8 cellular contexts compared by ENCODE assay signal in genomic region chr5:151038801-151039238, GRCh38. TPM values are rescaled to one million over a fixed set of nuclear protein-coding genes. Genes with fewer than 3 reads are reported as not detected.
DNase-seq lines count a peak whose midpoint lies in the region; ATAC-seq, FAIRE-seq and TF ChIP-seq lines count a peak whose summit lies in the region.

No MANE protein-coding gene starts in this region.

- H3K4me1 ChIP-seq in muscle layer of colon (ENCODE audit: insufficient read depth, low read length) (peaks cover 21% of the 10 kb centered on the region), testis (peaks cover 29% of the 10 kb centered on the region)
- H3K4me1 ChIP-seq in CD4-positive, alpha-beta memory T cell (ENCODE audit: insufficient read depth, low read length), result no peaks in the 10 kb centered on the region

- ATAC-seq in HG02623 (IDR thresholded peaks at IDR 0.05; ENCODE audit: unreplicated experiment), result no peak

- H3K9me3 Mint-ChIP-seq in CD4-positive, alpha-beta memory T cell, result no peaks in the 10 kb centered on the region

- no peaks in the 10 kb centered on the region for H3K27me3 ChIP-seq in bronchial epithelial cell (ENCODE audit: control insufficient read depth, insufficient read depth, low read length)
- no peaks in the 10 kb centered on the region for H3K27me3 ChIP-seq in muscle layer of colon (ENCODE audit: control insufficient read depth in 1 of 2, insufficient read depth in 2 of 2, low read length in 2 of 2)
- H3K27me3 ChIP-seq in testis, result no peaks in the 10 kb centered on the region
- H3K27me3 ChIP-seq in CD4-positive, alpha-beta memory T cell (ENCODE audit: insufficient read depth, low read length), result no peaks in the 10 kb centered on the region

- POLR2A ChIA-PET in CD4-positive, alpha-beta memory T cell (lab: Charles Lee; ENCODE audit: partially characterized antibody), result no interaction called here

- H3K4me1 Mint-ChIP-seq in CD4-positive, alpha-beta memory T cell, result no peaks in the 10 kb centered on the region

- intact Hi-C loops in testis (cut with DNase I; ENCODE audit: low total_unique reads), result no loop called here
- intact Hi-C loops in CD4-positive, alpha-beta memory T cell (cut with micrococcal nuclease), result no loop called here
- intact Hi-C loops in lower leg skin (cut with DNase I; ENCODE audit: low total_unique reads), result no loop called here

- WGBS in testis, 2 donors, result 70 to 79% methylated on average over 6 to 7 of the region's 7 CpGs
- 81 to 90% methylated on average over 6 to 7 of the region's 7 CpGs for WGBS in lower leg skin, 2 donors

- H3K36me3 ChIP-seq in bronchial epithelial cell (ENCODE audit: control insufficient read depth, insufficient read depth, low read length) (peaks cover 34% of the 10 kb centered on the region), muscle layer of colon (ENCODE audit: insufficient read depth, low read length) (peaks cover 82% of the 10 kb centered on the region), testis (ENCODE audit: low read depth, missing control alignments) (no peaks in the 10 kb centered on the region)
- H3K36me3 ChIP-seq in CD4-positive, alpha-beta memory T cell (ENCODE audit: insufficient read depth, low read length), result peaks cover 95% of the 10 kb centered on the region

- no peak for FAIRE-seq in bronchial epithelial cell (lab: Jason Lieb, UNC)

- no peaks in the 10 kb centered on the region for H3K27me3 Mint-ChIP-seq in CD4-positive, alpha-beta memory T cell

- CTCF ChIA-PET in CD4-positive, alpha-beta memory T cell (lab: Charles Lee; ENCODE audit: partially characterized antibody), result interaction anchor here (0.9 to 2.5 kb wide), 3 partner anchors 9 to 196 kb away, joined by 3 to 9 read pairs (median 4); no protein-coding TSS in a partner anchor

- TF ChIP-seq POLR2A in testis (IDR thresholded peaks at IDR 0.05), result no peak
- no peak for TF ChIP-seq POLR2A in lower leg skin (IDR thresholded peaks at IDR 0.05)

- no peak for TF ChIP-seq CTCF in bronchial epithelial cell (IDR thresholded peaks at IDR 0.05; ENCODE audit: insufficient read depth, low read length, severe bottlenecking)
- no peak for TF ChIP-seq CTCF in testis (IDR thresholded peaks at IDR 0.05)
- no peak for TF ChIP-seq CTCF in lower leg skin (IDR thresholded peaks at IDR 0.05)

- peak overlapping the region in 1 of 7 donors; percentile 81 for H3K27ac Mint-ChIP-seq in CD4-positive, alpha-beta memory T cell

- H3K9ac ChIP-seq in muscle layer of colon (ENCODE audit: low read length), result no peak overlapping the region

- H3K9me3 ChIP-seq in muscle layer of colon (ENCODE audit: low read length) (no peaks in the 10 kb centered on the region), testis (no peaks in the 10 kb centered on the region)
- H3K9me3 ChIP-seq in CD4-positive, alpha-beta memory T cell (ENCODE audit: control insufficient read depth in 1 of 2, low read length in 2 of 2), result no peaks in the 10 kb centered on the region

- DNase-seq in activated CD4-positive, alpha-beta T cell treated with anti-CD3 and anti-CD28 coated beads, Interleukin-2, amount 50 U/mL, for 48 hours, result peak; percentile 40 to 53
- no peak for DNase-seq in activated CD4-positive, alpha-beta T cell treated with anti-CD3 and anti-CD28 coated beads, Interleukin-2, amount 50 U/mL, for 1 hour
- DNase-seq in bronchial epithelial cell (ENCODE audit: low read depth), result peak; percentile 85
- DNase-seq in testis, result no peak
- no peak for DNase-seq in CD4-positive, alpha-beta memory T cell
- DNase-seq in lower leg skin (ENCODE audit: low spot score in 2 of 2), result no peak

- H3K4me3 Mint-ChIP-seq in CD4-positive, alpha-beta memory T cell, result no peak overlapping the region

- H3K27ac ChIP-seq in muscle layer of colon (ENCODE audit: low read depth, low read length) (peak overlapping the region; percentile 16), testis (peak overlapping the region; percentile 56 to 71)
- no peak overlapping the region for H3K27ac ChIP-seq in CD4-positive, alpha-beta memory T cell (ENCODE audit: low read depth, low read length)

- H3K4me3 ChIP-seq in bronchial epithelial cell (ENCODE audit: low read depth, low read length) (no peak overlapping the region), muscle layer of colon (ENCODE audit: low read depth in 1 of 2, low read length in 2 of 2) (no peak overlapping the region), testis (no peak overlapping the region), lower leg skin (ENCODE audit: low read depth, poor library complexity, severe bottlenecking) (no peak overlapping the region)
- H3K4me3 ChIP-seq in CD4-positive, alpha-beta memory T cell (ENCODE audit: low read length in 2 of 2), result no peak overlapping the region

- H3K36me3 Mint-ChIP-seq in CD4-positive, alpha-beta memory T cell, result peaks cover 73 to 91% of the 10 kb centered on the region in 2 donors

RNA-seq across cellular contexts. Expression of gene GPX3, which starts 18.4 kb away (rescaled TPM):
- total RNA-seq in bronchial epithelial cell (79.0 and 182 TPM in 2 replicates), testis (100 to 1,000 TPM; 216 to 224 TPM), lower leg skin (100 to 1,000 TPM; 399 to 695 (median 446) TPM)
- 119 TPM for polyA plus RNA-seq in testis (ENCODE audit: insufficient read depth, low read depth, low replicate concordance)
- total RNA-seq in CD4-positive, alpha-beta memory T cell, result not detected
- polyA plus RNA-seq in CD4-positive, alpha-beta memory T cell, result 1 to 10 TPM in 1 of 2 donors, not detected in 1; 1.5 TPM

RNA-seq across cellular contexts. Expression of gene TNIP1, which starts 42.0 kb away (rescaled TPM):
- total RNA-seq in bronchial epithelial cell, result 65.6 and 75.3 TPM in 2 replicates
- total RNA-seq in testis, result 10 to 100 TPM; 48.4 to 58.3 TPM
- polyA plus RNA-seq in testis (ENCODE audit: insufficient read depth, low read depth, low replicate concordance), result 43.5 TPM
- 100 to 1,000 TPM; 227 to 233 TPM for total RNA-seq in CD4-positive, alpha-beta memory T cell
- polyA plus RNA-seq in CD4-positive, alpha-beta memory T cell, result 10 to 100 TPM; 31.5 to 70.2 TPM
- total RNA-seq in lower leg skin, result 100 to 1,000 TPM in 1 of 4 donors, 10 to 100 TPM in 3; 91.2 to 123 (median 98.1) TPM

Comparison
In these comparisons a context has a peak if more than half of its experiments do, and no peak if none do; other contexts are left out.
1. DNase-seq: peak in activated CD4-positive, alpha-beta T cell treated with anti-CD3 and anti-CD28 coated beads, Interleukin-2, amount 50 U/mL, for 48 hours (2 of 2) and bronchial epithelial cell (single experiment); none in activated CD4-positive, alpha-beta T cell treated with anti-CD3 and anti-CD28 coated beads, Interleukin-2, amount 50 U/mL, for 1 hour (single experiment), testis (single experiment), CD4-positive, alpha-beta memory T cell (0 of 5) and lower leg skin (0 of 2).
2. RNA of gene GPX3, which starts 18.4 kb away (total RNA-seq): 399 to 695 TPM in lower leg skin, 216 to 224 TPM in testis and 79.0 to 182 TPM in bronchial epithelial cell; not detected in CD4-positive, alpha-beta memory T cell; every median in the first group is over 10 times any median in the second.